Comparison of ENCODE assay signal across 2 cellular contexts in the genomic region with DNA sequence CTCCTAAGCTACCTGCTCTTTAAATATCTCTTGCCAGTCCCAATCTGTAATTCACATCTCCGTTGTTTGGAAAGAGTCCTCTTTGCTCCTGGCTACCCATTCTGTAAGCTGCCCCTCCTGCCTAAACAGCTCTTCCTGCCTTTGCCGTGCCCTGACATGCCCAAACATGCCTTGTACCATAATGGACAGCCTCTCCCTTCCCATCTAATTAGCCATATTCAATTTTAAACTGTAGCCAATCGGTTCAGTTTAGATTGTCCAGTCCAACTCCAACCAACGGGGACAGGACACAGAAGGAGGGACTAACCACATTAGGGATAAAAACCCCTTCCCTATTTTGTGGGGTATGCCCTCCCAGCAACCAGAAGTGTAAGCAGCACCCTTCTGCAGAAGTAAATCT.
TF ChIP-seq lines count a peak whose summit lies in the region.

No MANE protein-coding gene starts in this region.

TF ChIP-seq in IMR-90, 13 proteins besides CTCF, POLR2A, EP300 and RAD21:
- TF ChIP-seq USF2 (IDR thresholded peaks at IDR 0.05; ENCODE audit: low read depth, low read length) = no peak
- TF ChIP-seq MAZ (IDR thresholded peaks at IDR 0.05; ENCODE audit: borderline replicate concordance, low read depth, low read length) = no peak
- no peak for TF ChIP-seq MXI1 (IDR thresholded peaks at IDR 0.05; ENCODE audit: borderline replicate concordance, low read depth, low read length)
- no peak for TF ChIP-seq NFE2L2 (IDR thresholded peaks at IDR 0.05; ENCODE audit: low read depth, low read length)
- no peak for TF ChIP-seq SMC3 (IDR thresholded peaks at IDR 0.05; ENCODE audit: low read depth, low read length)
- TF ChIP-seq RCOR1 (IDR thresholded peaks at IDR 0.05; ENCODE audit: insufficient replicate concordance, low read length) = no peak
- TF ChIP-seq MAFK (IDR thresholded peaks at IDR 0.05; ENCODE audit: low read depth, low read length) = no peak
- no peak for TF ChIP-seq CEBPB (IDR thresholded peaks at IDR 0.05; ENCODE audit: low read depth, low read length)

TF ChIP-seq in SK-N-SH, 30 proteins besides CTCF, POLR2A, EP300 and RAD21:
- no peak for TF ChIP-seq ZBTB33 (IDR thresholded peaks at IDR 0.05; ENCODE audit: borderline replicate concordance, low read depth)
- TF ChIP-seq RFX5 (IDR thresholded peaks at IDR 0.05; ENCODE audit: low read length) = no peak
- TF ChIP-seq POLR2AphosphoS5 (IDR thresholded peaks at IDR 0.05; ENCODE audit: low read depth, low read length) = no peak
- TF ChIP-seq EZH2phosphoT487 (IDR thresholded peaks at IDR 0.05; ENCODE audit: borderline replicate concordance, low read depth) = no peak
- TF ChIP-seq ELF1 (IDR thresholded peaks at IDR 0.05) = no peak
